In the genomic region with DNA sequence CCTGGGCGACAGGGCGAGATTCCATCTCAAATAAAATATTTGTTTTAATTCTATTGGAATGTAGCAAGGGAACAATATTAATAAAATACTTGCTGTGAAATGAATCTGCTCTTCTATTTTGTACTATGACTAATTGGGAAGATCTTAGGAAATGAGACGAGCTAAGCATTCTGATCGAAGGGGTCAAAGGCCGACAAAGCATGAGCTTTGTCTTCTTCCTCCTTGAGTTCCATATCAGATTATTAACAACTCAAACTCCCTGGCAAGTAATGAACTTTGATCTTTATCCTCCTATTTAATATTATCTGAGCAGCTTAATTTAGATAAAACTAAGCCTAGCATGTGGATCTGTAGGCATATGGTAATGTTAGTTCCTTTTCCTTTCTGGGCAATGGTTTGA, we compare ENCODE assay signal across 17 cellular contexts. TPM values are rescaled to one million over a fixed set of nuclear protein-coding genes. Genes with fewer than 3 reads are reported as not detected.
DNase-seq lines count a peak whose midpoint lies in the region; ATAC-seq, FAIRE-seq and TF ChIP-seq lines count a peak whose summit lies in the region.
"Had no signal": no experiment of that assay in that cellular context is flagged by ENCODE, and none has a peak within 500 bp of the region (broad histone marks: within the 10 kb centered on the region; RNA-seq: fewer than 3 reads in every experiment).

No MANE protein-coding gene starts in this region.

- DNase-seq in D721Med (ENCODE audit: insufficient read length, low spot score) (peak; percentile 28), hepatocyte (ENCODE audit: low spot score) (no peak), mucosa of descending colon (no peak), progenitor cell of endocrine pancreas (ENCODE audit: low spot score, unreplicated experiment) (no peak), AG08395 (ENCODE audit: low spot score) (no peak), T-cell (no peak)
- DNase-seq in stimulated activated CD8-positive, alpha-beta memory T cell treated with anti-CD3 and anti-CD28 coated beads, Interleukin-4, amount 100 ng/mL, for 48 hours: no peak
- DNase-seq: CD8-positive, alpha-beta T cell; COR-L47; DND-41; GDM1; GOT3; H9 had no signal

- TF ChIP-seq CTCF in D721Med (IDR thresholded peaks at IDR 0.05; ENCODE audit: insufficient read depth, missing control alignments) (no peak), hepatocyte (IDR thresholded peaks at IDR 0.05; ENCODE audit: poor library complexity) (no peak), mucosa of descending colon (IDR thresholded peaks at IDR 0.05) (no peak), progenitor cell of endocrine pancreas (IDR thresholded peaks at IDR 0.05; ENCODE audit: unreplicated experiment) (no peak)

- H3K36me3 Mint-ChIP-seq in progenitor cell of endocrine pancreas (ENCODE audit: insufficient read depth) (peaks cover 3% of the 10 kb centered on the region), T-cell (peaks cover 11% of the 10 kb centered on the region)

- H3K4me3 Mint-ChIP-seq in progenitor cell of endocrine pancreas (ENCODE audit: low read depth) (no peak overlapping the region), T-cell (no peak overlapping the region)
- H3K4me3 Mint-ChIP-seq: CD14-positive monocyte; CD8-positive, alpha-beta T cell; H9 had no signal

- H3K9me3 ChIP-seq in hepatocyte (ENCODE audit: low read depth) (no peaks in the 10 kb centered on the region), mucosa of descending colon (no peaks in the 10 kb centered on the region)

- H4K20me1 ChIP-seq in hepatocyte (ENCODE audit: insufficient read depth, poor library complexity, severe bottlenecking): no peaks in the 10 kb centered on the region

- H2AFZ ChIP-seq in hepatocyte: no peak overlapping the region

- H3K4me2 ChIP-seq in hepatocyte: peak overlapping the region; percentile 24

- H3K27ac Mint-ChIP-seq in progenitor cell of endocrine pancreas (peak overlapping the region; percentile 77), T-cell (no peak overlapping the region)
- H3K27ac Mint-ChIP-seq: CD8-positive, alpha-beta T cell had no signal

- 78% methylated on average over 5 of the region's 5 CpGs for WGBS in hepatocyte (ENCODE audit: low lambda C conversion rate, missing lambda C conversion rate)

- intact Hi-C loops in mucosa of descending colon (cut with DNase I, micrococcal nuclease): no loop called here

- no peaks in the 10 kb centered on the region for H3K27me3 Mint-ChIP-seq in progenitor cell of endocrine pancreas
- no peaks in the 10 kb centered on the region for H3K27me3 Mint-ChIP-seq in T-cell

- H3K4me1 ChIP-seq in hepatocyte (ENCODE audit: insufficient read depth) (peaks cover 13% of the 10 kb centered on the region), mucosa of descending colon (ENCODE audit: low read depth) (peaks cover 5% of the 10 kb centered on the region)

- H3K4me3 ChIP-seq in hepatocyte: no peak overlapping the region
- no peak overlapping the region for H3K4me3 ChIP-seq in mucosa of descending colon

- POLR2A ChIA-PET in T-cell (lab: Charles Lee): no interaction called here

- H3K36me3 ChIP-seq in hepatocyte (replicated peaks; ENCODE audit: insufficient read depth, low read depth) (no peaks in the 10 kb centered on the region), mucosa of descending colon (ENCODE audit: low read depth) (no peaks in the 10 kb centered on the region)

- H3K79me2 ChIP-seq in hepatocyte: no peaks in the 10 kb centered on the region

- peak overlapping the region; percentile 66 for H3K27ac ChIP-seq in hepatocyte

- no peak for FAIRE-seq in D721Med (lab: Jason Lieb, UNC)
- FAIRE-seq: GM12892, GM19239 had no signal

- H3K27me3 ChIP-seq in hepatocyte: no peaks in the 10 kb centered on the region

- CTCF ChIA-PET in T-cell (lab: Charles Lee): interaction anchor here in 1 of 2 donors (0.7 kb wide), 1 partner anchor 80 kb away, joined by 3 read pairs; no protein-coding TSS in a partner anchor

- no peaks in the 10 kb centered on the region for H3K9me2 ChIP-seq in hepatocyte (replicated peaks; ENCODE audit: insufficient read depth)

- H3K9me3 Mint-ChIP-seq in progenitor cell of endocrine pancreas (ENCODE audit: low read depth) (no peaks in the 10 kb centered on the region), T-cell (no peaks in the 10 kb centered on the region)
- H3K9me3 Mint-ChIP-seq: CD8-positive, alpha-beta T cell; H9 had no signal

- ATAC-seq in mucosa of descending colon (peak; percentile 23), T-cell (replicated peaks in 1 of 4) (no peak), HG02610 (IDR thresholded peaks at IDR 0.05; ENCODE audit: unreplicated experiment) (no peak)
- ATAC-seq: CD8-positive, alpha-beta T cell had no signal

- H3K4me1 Mint-ChIP-seq in progenitor cell of endocrine pancreas (ENCODE audit: low read depth) (peaks cover 19% of the 10 kb centered on the region), T-cell (no peaks in the 10 kb centered on the region)
- H3K4me1 Mint-ChIP-seq: H9 had no signal

RNA-seq across cellular contexts. Expression of a gene that starts 15.5 kb away (rescaled TPM):
- total RNA-seq in hepatocyte: 12.6 and 15.7 TPM in 2 replicates
- 13.4 and 16.2 TPM in 2 replicates for polyA plus RNA-seq in hepatocyte
- total RNA-seq in mucosa of descending colon: 10 to 100 TPM in 1 of 3 donors, 1 to 10 TPM in 2; 6.4 to 11.5 (median 7.5) TPM
- 16.3 and 17.5 TPM in 2 replicates for total RNA-seq in progenitor cell of endocrine pancreas
- total RNA-seq in T-cell: 10 to 100 TPM in 3 of 5 donors, 1 to 10 TPM in 2; 4.2 to 16.3 (median 11.8) TPM

RNA-seq across cellular contexts. Expression of a gene that starts 42.4 kb away (rescaled TPM):
- total RNA-seq in hepatocyte: 113 and 120 TPM in 2 replicates
- polyA plus RNA-seq in hepatocyte: 147 and 172 TPM in 2 replicates
- 100 to 1,000 TPM in 2 of 3 donors, 10 to 100 TPM in 1; 91.3 to 130 (median 113) TPM for total RNA-seq in mucosa of descending colon
- total RNA-seq in progenitor cell of endocrine pancreas: 258 TPM in 2 replicates
- total RNA-seq in T-cell: 100 to 1,000 TPM; 252 to 649 (median 265) TPM
